Comparison of ENCODE assay signal across 19 cellular contexts in genomic region chr15:85000189-85000864, GRCh38. TPM values are rescaled to one million over a fixed set of nuclear protein-coding genes. Genes with fewer than 3 reads are reported as not detected.
DNase-seq lines count a peak whose midpoint lies in the region; ATAC-seq lines count a peak whose summit lies in the region.
"Had no signal": no experiment of that assay in that cellular context is flagged by ENCODE, and none has a peak within 500 bp of the region (broad histone marks: within the 10 kb centered on the region; RNA-seq: fewer than 3 reads in every experiment).

No MANE protein-coding gene starts in this region.

- peak overlapping the region; percentile 7 for H3K27ac Mint-ChIP-seq in dendritic cell treated with granulocyte-macrophage colony-stimulating factor and Interleukin-4, amounts not matched to agents 40 ng/mL and 50 ng/mL, for 4 days
- no peak overlapping the region for H3K27ac Mint-ChIP-seq in natural killer cell treated with Interleukin-12 subunit alpha and Interleukin-12 subunit beta and Interleukin-15 and Interleukin-18, amount 100 ng/mL, for 72 hours
- H3K27ac Mint-ChIP-seq: stimulated activated naive CD8-positive, alpha-beta T cell treated with anti-CD3 and anti-CD28 coated beads, Interleukin-15, amount 100 ng/mL, for 72 hours; T-helper 1 cell treated with Interleukin-12 subunit alpha and Interleukin-12 subunit beta and Interleukin-4 antibody, amounts not matched to agents 30 μg/mL and 1 μg/mL, for 36 hours had no signal

- DNase-seq in H4 (ENCODE audit: low spot score) (peak; percentile 27), left colon (no peak), hypothalamus (lab: John Stamatoyannopoulos, UW) (no peak), amniotic stem cell (lab: John Stamatoyannopoulos, UW) (no peak)
- DNase-seq in natural killer cell treated with Interleukin-12 subunit alpha and Interleukin-12 subunit beta and Interleukin-15 and Interleukin-18, amount 100 ng/mL, for 72 hours (ENCODE audit: low spot score): no peak
- DNase-seq: activated naive CD4-positive, alpha-beta T cell treated with anti-CD3 and anti-CD28 coated beads, Interleukin-2, amount 50 U/mL, for 16 hours; activated T-cell treated with anti-CD3 and anti-CD28 coated beads for 4 hours; CD4-positive, CD25-positive, alpha-beta regulatory T cell; cerebellar nuclear complex; EL; MM.1S; NCI-H2107; spleen; stimulated activated naive CD8-positive, alpha-beta T cell treated with anti-CD3 and anti-CD28 coated beads, Interleukin-15, amount 100 ng/mL, for 72 hours had no signal

- H3K9me3 Mint-ChIP-seq in dendritic cell treated with granulocyte-macrophage colony-stimulating factor and Interleukin-4, amounts not matched to agents 40 ng/mL and 50 ng/mL, for 4 days: no peaks in the 10 kb centered on the region
- H3K9me3 Mint-ChIP-seq in natural killer cell treated with Interleukin-12 subunit alpha and Interleukin-12 subunit beta and Interleukin-15 and Interleukin-18, amount 100 ng/mL, for 72 hours: no peaks in the 10 kb centered on the region
- H3K9me3 Mint-ChIP-seq: CD4-positive, CD25-positive, alpha-beta regulatory T cell; stimulated activated naive CD8-positive, alpha-beta T cell treated with anti-CD3 and anti-CD28 coated beads, Interleukin-15, amount 100 ng/mL, for 72 hours; T-helper 1 cell treated with Interleukin-12 subunit alpha and Interleukin-12 subunit beta and Interleukin-4 antibody, amounts not matched to agents 30 μg/mL and 1 μg/mL, for 36 hours had no signal

- peak; percentile 41 for ATAC-seq in left colon
- ATAC-seq in GM19351 (IDR thresholded peaks at IDR 0.05; ENCODE audit: unreplicated experiment): no peak
- ATAC-seq in natural killer cell treated with Interleukin-12 subunit alpha and Interleukin-12 subunit beta and Interleukin-15 and Interleukin-18, amount 100 ng/mL, for 72 hours: no peak
- ATAC-seq: esophagus mucosa; stimulated activated naive CD8-positive, alpha-beta T cell treated with anti-CD3 and anti-CD28 coated beads, Interleukin-15, amount 100 ng/mL, for 72 hours had no signal

- H3K36me3 Mint-ChIP-seq in dendritic cell treated with granulocyte-macrophage colony-stimulating factor and Interleukin-4, amounts not matched to agents 40 ng/mL and 50 ng/mL, for 4 days (ENCODE audit: low read depth): no peaks in the 10 kb centered on the region
- H3K36me3 Mint-ChIP-seq in natural killer cell treated with Interleukin-12 subunit alpha and Interleukin-12 subunit beta and Interleukin-15 and Interleukin-18, amount 100 ng/mL, for 72 hours: no peaks in the 10 kb centered on the region
- H3K36me3 Mint-ChIP-seq: CD4-positive, CD25-positive, alpha-beta regulatory T cell had no signal

- H3K27me3 Mint-ChIP-seq in dendritic cell treated with granulocyte-macrophage colony-stimulating factor and Interleukin-4, amounts not matched to agents 40 ng/mL and 50 ng/mL, for 4 days: no peaks in the 10 kb centered on the region
- no peaks in the 10 kb centered on the region for H3K27me3 Mint-ChIP-seq in natural killer cell treated with Interleukin-12 subunit alpha and Interleukin-12 subunit beta and Interleukin-15 and Interleukin-18, amount 100 ng/mL, for 72 hours
- H3K27me3 Mint-ChIP-seq: CD4-positive, CD25-positive, alpha-beta regulatory T cell had no signal

- intact Hi-C loops in dendritic cell treated with granulocyte-macrophage colony-stimulating factor and Interleukin-4, amounts not matched to agents 40 ng/mL and 50 ng/mL, for 4 days (cut with micrococcal nuclease): no loop called here
- intact Hi-C loops in left colon (cut with DNase I, micrococcal nuclease): no loop called here

- no peak overlapping the region for H3K4me3 Mint-ChIP-seq in dendritic cell treated with granulocyte-macrophage colony-stimulating factor and Interleukin-4, amounts not matched to agents 40 ng/mL and 50 ng/mL, for 4 days
- H3K4me3 Mint-ChIP-seq in natural killer cell treated with Interleukin-12 subunit alpha and Interleukin-12 subunit beta and Interleukin-15 and Interleukin-18, amount 100 ng/mL, for 72 hours: no peak overlapping the region
- H3K4me3 Mint-ChIP-seq: CD4-positive, CD25-positive, alpha-beta regulatory T cell; stimulated activated naive CD8-positive, alpha-beta T cell treated with anti-CD3 and anti-CD28 coated beads, Interleukin-15, amount 100 ng/mL, for 72 hours; T-helper 1 cell treated with Interleukin-12 subunit alpha and Interleukin-12 subunit beta and Interleukin-4 antibody, amounts not matched to agents 30 μg/mL and 1 μg/mL, for 36 hours had no signal

- H3K27ac ChIP-seq in temporal lobe (ENCODE audit: low read depth, low read length): peak overlapping the region; percentile 39
- H3K27ac ChIP-seq: spleen had no signal

- peaks cover 53% of the 10 kb centered on the region for H3K4me1 Mint-ChIP-seq in dendritic cell treated with granulocyte-macrophage colony-stimulating factor and Interleukin-4, amounts not matched to agents 40 ng/mL and 50 ng/mL, for 4 days (ENCODE audit: low read depth)
- H3K4me1 Mint-ChIP-seq in natural killer cell treated with Interleukin-12 subunit alpha and Interleukin-12 subunit beta and Interleukin-15 and Interleukin-18, amount 100 ng/mL, for 72 hours (ENCODE audit: low read depth in 2 of 2): peaks cover 14 to 25% of the 10 kb centered on the region in 2 donors

RNA-seq across cellular contexts. Expression of gene PDE8A, which starts 18.7 kb away (rescaled TPM):
- total RNA-seq in H4 (2014; rRNA removed; shearing (Covaris generic)): 16.4 and 21.5 TPM in 2 replicates
- total RNA-seq in left colon (10 to 100 TPM; 93.7 to 99.8 TPM), temporal lobe (10.3 TPM)
- total RNA-seq in natural killer cell treated with Interleukin-12 subunit alpha and Interleukin-12 subunit beta and Interleukin-15 and Interleukin-18, amount 100 ng/mL, for 72 hours: 10 to 100 TPM; 27.0 to 32.0 TPM
